ENCODE assay signal across 8 cellular contexts in genomic region chr1:78003070-78003751, GRCh38. TPM values are rescaled to one million over a fixed set of nuclear protein-coding genes. Genes with fewer than 3 reads are reported as not detected.
DNase-seq lines count a peak whose midpoint lies in the region; ATAC-seq and TF ChIP-seq lines count a peak whose summit lies in the region.

No MANE protein-coding gene starts in this region.

- CTCF ChIA-PET in Panc1 (lab: Charles Lee): no interaction called here

- peaks cover 31% of the 10 kb centered on the region for H3K4me1 ChIP-seq in DOHH2 (ENCODE audit: control insufficient read depth, low read length)
- peaks cover 24% of the 10 kb centered on the region for H3K4me1 ChIP-seq in Panc1 (ENCODE audit: control insufficient read depth, insufficient read depth, low read length)
- peaks cover 6% of the 10 kb centered on the region for H3K4me1 ChIP-seq in endodermal cell (ENCODE audit: control insufficient read depth, insufficient read depth, low read length)
- H3K4me1 ChIP-seq in psoas muscle: peaks cover 17% of the 10 kb centered on the region

- intact Hi-C loops in Panc1 (cut with micrococcal nuclease; ENCODE audit: unreplicated experiment): loop anchor here (10.0 kb wide), 1 partner anchor 102 kb away; no protein-coding TSS in a partner anchor
- intact Hi-C loops in psoas muscle (cut with DNase I): loop anchor here in 1 of 2 donors (10.0 kb wide), 1 partner anchor 112 kb away; no protein-coding TSS in a partner anchor
- intact Hi-C loops in head of caudate nucleus (cut with DNase I): no loop called here

- peaks cover 23% of the 10 kb centered on the region for H3K79me2 ChIP-seq in DOHH2 (ENCODE audit: control insufficient read depth, low read length)

- ATAC-seq in Panc1 (no peak), psoas muscle (no peak)

- H3K9me3 Mint-ChIP-seq in endodermal cell: no peaks in the 10 kb centered on the region

- peak overlapping the region; percentile 88 for H3K4me3 ChIP-seq in DOHH2 (ENCODE audit: low read length)
- peak overlapping the region; percentile 1 to 55; a peak in 3 of 4 replicates for H3K4me3 ChIP-seq in Panc1 (ENCODE audit: low read depth in 2 of 2, low read length in 2 of 2)
- H3K4me3 ChIP-seq in endodermal cell (ENCODE audit: low read length): no peak overlapping the region
- peak overlapping the region; percentile 69 for H3K4me3 ChIP-seq in psoas muscle

- WGBS in endodermal cell (ENCODE audit: insufficient coverage in 1 of 2, insufficient read length in 1 of 2), 2 experiments: 73 to 88% methylated on average over 2 to 3 of the region's 3 CpGs
- WGBS in psoas muscle, 3 donors: 6 to 38% (median 14%) methylated on average over 3 of the region's 3 CpGs

- DNase-seq in Panc1 (ENCODE audit: low read depth, low spot score): no peak
- no peak for DNase-seq in endodermal cell
- no peak for DNase-seq in psoas muscle
- no peak for DNase-seq in hepatic stellate cell (ENCODE audit: low spot score)
- no peak for DNase-seq in SK-N-DZ (ENCODE audit: low spot score)
- no peak for DNase-seq in NCI-H2107 (lab: John Stamatoyannopoulos, UW)
- DNase-seq in head of caudate nucleus: no peak

- H3K9me3 ChIP-seq in DOHH2 (ENCODE audit: control insufficient read depth, insufficient read depth, low read length) (no peaks in the 10 kb centered on the region), Panc1 (ENCODE audit: control insufficient read depth, insufficient read depth, low read depth, low read length) (no peaks in the 10 kb centered on the region), endodermal cell (ENCODE audit: control insufficient read depth, low read length) (no peaks in the 10 kb centered on the region), psoas muscle (no peaks in the 10 kb centered on the region)

- no peaks in the 10 kb centered on the region for H4K20me1 ChIP-seq in DOHH2 (ENCODE audit: control insufficient read depth, insufficient read depth, low read depth, low read length)

- no peaks in the 10 kb centered on the region for H3K27me3 Mint-ChIP-seq in endodermal cell (ENCODE audit: insufficient read depth)

- no peaks in the 10 kb centered on the region for H3K36me3 Mint-ChIP-seq in endodermal cell (ENCODE audit: low read depth)

- no peaks in the 10 kb centered on the region for H3K9me2 ChIP-seq in DOHH2 (replicated peaks; ENCODE audit: control insufficient read depth, low read length)

- H3K36me3 ChIP-seq in DOHH2 (ENCODE audit: control insufficient read depth, low read length) (no peaks in the 10 kb centered on the region), Panc1 (ENCODE audit: control insufficient read depth, insufficient read depth, low read length) (no peaks in the 10 kb centered on the region), endodermal cell (ENCODE audit: control insufficient read depth, insufficient read depth, low read length) (no peaks in the 10 kb centered on the region), psoas muscle (ENCODE audit: insufficient read depth in 1 of 2, low read depth in 1 of 2) (no peaks in the 10 kb centered on the region)

- no TSS peak for BruUV-seq in Panc1 (replicated peaks; lab: Mats Ljungman, UMichigan)

- no peak overlapping the region for H3K9ac ChIP-seq in endodermal cell (ENCODE audit: extremely low read depth, low read length, poor library complexity, severe bottlenecking)

- peak overlapping the region; percentile 83 for H3K27ac ChIP-seq in DOHH2 (ENCODE audit: low read depth, low read length)
- H3K27ac ChIP-seq in Panc1 (ENCODE audit: low read length): peak overlapping the region; percentile 66
- no peak overlapping the region for H3K27ac ChIP-seq in endodermal cell (ENCODE audit: low read depth, low read length)
- H3K27ac ChIP-seq in psoas muscle: peak overlapping the region; percentile 95

- POLR2A ChIA-PET in Panc1 (lab: Charles Lee): interaction anchor here (1.0 kb wide), 1 partner anchor 14 kb away, joined by 3 read pairs; no protein-coding TSS in a partner anchor

- H3K27me3 ChIP-seq in DOHH2 (ENCODE audit: control insufficient read depth, low read length) (no peaks in the 10 kb centered on the region), Panc1 (ENCODE audit: control insufficient read depth, insufficient read depth, low read length) (no peaks in the 10 kb centered on the region), endodermal cell (ENCODE audit: control insufficient read depth, insufficient read depth, low read length, poor library complexity, severe bottlenecking) (no peaks in the 10 kb centered on the region), psoas muscle (ENCODE audit: insufficient read depth in 3 of 3, low read length in 2 of 3) (no peaks in the 10 kb centered on the region)

- peak overlapping the region; percentile 77 for H3K4me2 ChIP-seq in DOHH2 (ENCODE audit: low read length)

- H3K27ac Mint-ChIP-seq in endodermal cell: peak overlapping the region; percentile 45

- H3F3A ChIP-seq in DOHH2 (ENCODE audit: control insufficient read depth, insufficient read depth): peaks cover 38% of the 10 kb centered on the region

- in situ Hi-C loops in Panc1 (cut with HindIII; ENCODE audit: low pct_unique_long_range_greater_than_20kb, low sequenced_read_pairs): no loop called here

- no peak overlapping the region for H3K4me3 Mint-ChIP-seq in endodermal cell

- no peak for TF ChIP-seq CTCF in DOHH2 (IDR thresholded peaks at IDR 0.05; ENCODE audit: low read depth, low read length, poor library complexity, severe bottlenecking)
- no peak for TF ChIP-seq CTCF in Panc1 (IDR thresholded peaks at IDR 0.05)
- TF ChIP-seq CTCF in endodermal cell (conservative IDR thresholded peaks at IDR 0.05): no peak
- no peak for TF ChIP-seq CTCF in psoas muscle (IDR thresholded peaks at IDR 0.05)

- peaks cover 11% of the 10 kb centered on the region for H3K4me1 Mint-ChIP-seq in endodermal cell

RNA-seq across cellular contexts. Expression of gene DNAJB4, which starts 1.5 kb away (rescaled TPM):
- total RNA-seq in Panc1 (2021; ENCODE audit: unreplicated experiment) (14.9 TPM), endodermal cell (10 to 100 TPM; 16.4 to 38.4 TPM), psoas muscle (100 to 1,000 TPM in 3 of 4 donors, 10 to 100 TPM in 1; 98.8 to 209 (median 146) TPM)
- polyA plus RNA-seq in Panc1 (2012; ENCODE audit: insufficient read length): 8.1 TPM
- 18.4 TPM for polyA plus RNA-seq in endodermal cell (2013, experiment 1 of 2)
- polyA plus RNA-seq in endodermal cell (2013, experiment 2 of 2): 21.3 TPM
- polyA plus RNA-seq in psoas muscle: 100 to 1,000 TPM in 1 of 3 donors, 10 to 100 TPM in 2; 34.9 to 175 (median 85.7) TPM
- polyA plus RNA-seq in SK-N-DZ (2014; cell fraction: cytosol; rRNA removed): 15.3 and 16.8 TPM in 2 replicates
- 13.8 and 19.4 TPM in 2 replicates for polyA plus RNA-seq in SK-N-DZ (2014; cell fraction: nucleus; rRNA removed)

RNA-seq across cellular contexts. Expression of gene FUBP1, which starts 24.3 kb away (rescaled TPM):
- total RNA-seq in Panc1 (2021; ENCODE audit: unreplicated experiment): 150 TPM
- 68.5 TPM for polyA plus RNA-seq in Panc1 (2012; ENCODE audit: insufficient read length)
- 100 to 1,000 TPM; 220 to 242 TPM for total RNA-seq in endodermal cell
- 247 TPM for polyA plus RNA-seq in endodermal cell (2013, experiment 1 of 2)
- polyA plus RNA-seq in endodermal cell (2013, experiment 2 of 2): 226 TPM
- 10 to 100 TPM; 48.8 to 72.1 (median 63.7) TPM for total RNA-seq in psoas muscle
- 10 to 100 TPM; 24.1 to 50.9 (median 34.9) TPM for polyA plus RNA-seq in psoas muscle
- polyA plus RNA-seq in SK-N-DZ (2014; cell fraction: cytosol; rRNA removed): 251 and 455 TPM in 2 replicates
- 574 and 602 TPM in 2 replicates for polyA plus RNA-seq in SK-N-DZ (2014; cell fraction: nucleus; rRNA removed)

RNA-seq across cellular contexts. Expression of gene GIPC2, which starts 42.6 kb away (rescaled TPM):
- total RNA-seq in Panc1 (2021; ENCODE audit: unreplicated experiment) (0.26 TPM), endodermal cell (1 to 10 TPM in 1 of 2 donors, under 1 TPM in 1; 0.79 to 2.1 TPM), psoas muscle (1 to 10 TPM; 1.2 to 1.6 (median 1.4) TPM)
- polyA plus RNA-seq in Panc1 (2012; ENCODE audit: insufficient read length): not detected
- 0.14 TPM for polyA plus RNA-seq in endodermal cell (2013, experiment 1 of 2)
- not detected for polyA plus RNA-seq in endodermal cell (2013, experiment 2 of 2)
- polyA plus RNA-seq in psoas muscle: 1 to 10 TPM in 1 of 3 donors, under 1 TPM in 2; 0.68 to 1.0 (median 0.72) TPM
- 0.05 and 0.32 TPM in 2 replicates for polyA plus RNA-seq in SK-N-DZ (2014; cell fraction: cytosol; rRNA removed)
- not detected in 2 replicates for polyA plus RNA-seq in SK-N-DZ (2014; cell fraction: nucleus; rRNA removed)
